ENCODE assay signal across 11 cellular contexts in genomic region chr7:1447551-1448244, GRCh38. TPM values are rescaled to one million over a fixed set of nuclear protein-coding genes. Genes with fewer than 3 reads are reported as not detected.
DNase-seq lines count a peak whose midpoint lies in the region; ATAC-seq and TF ChIP-seq lines count a peak whose summit lies in the region.
"Had no signal": no experiment of that assay in that cellular context is flagged by ENCODE, and none has a peak within 500 bp of the region (broad histone marks: within the 10 kb centered on the region; RNA-seq: fewer than 3 reads in every experiment).

No MANE protein-coding gene starts in this region.

- H3K79me1 ChIP-seq in mesenchymal stem cell (replicated peaks; ENCODE audit: low read length, poor library complexity, severe bottlenecking), result peaks cover 30% of the 10 kb centered on the region

- POLR2A ChIA-PET in Panc1 (lab: Charles Lee), result no interaction called here

- H2AFZ ChIP-seq in mesenchymal stem cell (ENCODE audit: low read depth, low read length), result no peak overlapping the region

- H4K8ac ChIP-seq in mesenchymal stem cell (ENCODE audit: low read length), result no peak overlapping the region

- H3K27ac ChIP-seq in Panc1 (ENCODE audit: low read length) (peak overlapping the region; percentile 90), esophagus (ENCODE audit: low read depth in 2 of 2, low read length in 1 of 2) (peak overlapping the region; percentile 62 to 82), mesenchymal stem cell (ENCODE audit: low read length, poor library complexity, severe bottlenecking) (no peak overlapping the region), tibial nerve (peak overlapping the region; percentile 82 to 91 (median 86)), SJCRH30 (no peak overlapping the region)

- H3K36me3 ChIP-seq in Panc1 (ENCODE audit: control insufficient read depth, insufficient read depth, low read length) (no peaks in the 10 kb centered on the region; the same call in 1 of the 2 replicates), esophagus (ENCODE audit: control insufficient read depth in 2 of 2, insufficient read depth in 2 of 2, low read length in 1 of 2) (peaks cover 0 to 11% of the 10 kb centered on the region in 2 donors), mesenchymal stem cell (ENCODE audit: control insufficient read depth in 1 of 2, insufficient read depth in 2 of 2, low read depth in 1 of 2, low read length in 2 of 2) (peaks cover 10 to 81% of the 10 kb centered on the region in 2 experiments), tibial nerve (peaks cover 0 to 33% (median 0%) of the 10 kb centered on the region in 3 donors), SJCRH30 (no peaks in the 10 kb centered on the region)

- H2BK120ac ChIP-seq in mesenchymal stem cell (ENCODE audit: low read depth, low read length), result no peak overlapping the region

- H2BK12ac ChIP-seq in mesenchymal stem cell (ENCODE audit: low read length in 2 of 2), result no peak overlapping the region

- H3K18ac ChIP-seq in mesenchymal stem cell (ENCODE audit: low read depth in 1 of 2, low read length in 2 of 2), result no peak overlapping the region

- no peak; the same call in 1 of the 2 replicates for TF ChIP-seq CTCF in Panc1 (IDR thresholded peaks at IDR 0.05)
- TF ChIP-seq CTCF in tibial nerve (IDR thresholded peaks at IDR 0.05), result peak in 1 of 5 experiments; percentile 9

- no peak overlapping the region for H3K14ac ChIP-seq in mesenchymal stem cell (ENCODE audit: low read length in 2 of 2)

- WGBS in esophagus, 2 donors, result 44% methylated on average over 14 to 15 of the region's 15 CpGs
- WGBS in mesenchymal stem cell, result 83% methylated on average over 13 of the region's 15 CpGs
- 20 to 30% methylated on average over 6 to 14 of the region's 15 CpGs for WGBS in tibial nerve, 2 donors

- peak overlapping the region; percentile 36 for H3K9ac ChIP-seq in mesenchymal stem cell (ENCODE audit: low read length)

- TF ChIP-seq POLR2A in tibial nerve (IDR thresholded peaks at IDR 0.05), result no peak

- intact Hi-C loops in Panc1 (cut with micrococcal nuclease; ENCODE audit: unreplicated experiment), result no loop called here

- CTCF ChIA-PET in Panc1 (lab: Charles Lee), result interaction anchor here (1.5 kb wide), 1 partner anchor 26 kb away, joined by 3 read pairs; no protein-coding TSS in a partner anchor

- no peak overlapping the region for H3K4ac ChIP-seq in mesenchymal stem cell (ENCODE audit: low read depth in 1 of 2, low read length in 2 of 2)

- no peak overlapping the region for H2BK15ac ChIP-seq in mesenchymal stem cell (ENCODE audit: low read depth, poor library complexity, severe bottlenecking)

- no peak overlapping the region for H3K4me2 ChIP-seq in mesenchymal stem cell (ENCODE audit: low read length, poor library complexity, severe bottlenecking)

- H4K91ac ChIP-seq in mesenchymal stem cell (ENCODE audit: low read length), result no peak overlapping the region

- no peak overlapping the region for H3K4me3 ChIP-seq in Panc1 (ENCODE audit: low read depth in 2 of 2, low read length in 2 of 2)
- H3K4me3 ChIP-seq in esophagus (ENCODE audit: low read depth in 1 of 2, low read length in 2 of 2), result no peak overlapping the region
- no peak overlapping the region for H3K4me3 ChIP-seq in mesenchymal stem cell (ENCODE audit: insufficient read depth in 1 of 2, low read depth in 1 of 2, low read length in 2 of 2)
- H3K4me3 ChIP-seq in tibial nerve, result peak overlapping the region in 2 of 4 donors; percentile 4 to 31
- H3K4me3 ChIP-seq in SJCRH30, result no peak overlapping the region

- H3K23ac ChIP-seq in mesenchymal stem cell (ENCODE audit: low read length in 2 of 2), result no peak overlapping the region

- DNase-seq in Panc1 (ENCODE audit: low read depth, low spot score), result no peak
- DNase-seq in mesenchymal stem cell, result no peak
- no peak for DNase-seq in tibial nerve (ENCODE audit: low spot score in 2 of 2)
- no peak for DNase-seq in SJCRH30
- no peak for DNase-seq in NCI-H1417 (lab: John Stamatoyannopoulos, UW)
- no peak for DNase-seq in NCI-H2107 treated with DMSO at 0.1 percent for 48 hours (lab: John Stamatoyannopoulos, UW; ENCODE audit: unreplicated experiment)
- DNase-seq: activated gamma-delta T cell; central memory CD4-positive, alpha-beta T cell; COR-L47; NCI-H2081 had no signal

- ATAC-seq in Panc1, result peak; percentile 44

- H3K4me1 ChIP-seq in Panc1 (ENCODE audit: control insufficient read depth, insufficient read depth, low read length) (peaks cover 64% of the 10 kb centered on the region), esophagus (ENCODE audit: control insufficient read depth in 2 of 2, insufficient read depth in 2 of 2, low read length in 1 of 2) (peaks cover 4 to 22% of the 10 kb centered on the region in 2 donors), mesenchymal stem cell (ENCODE audit: control insufficient read depth, insufficient read depth, low read depth, low read length) (peaks cover 43% of the 10 kb centered on the region), tibial nerve (peaks cover 0 to 76% (median 57%) of the 10 kb centered on the region in 4 donors), SJCRH30 (no peaks in the 10 kb centered on the region)

- no peaks in the 10 kb centered on the region for H3K9me3 ChIP-seq in Panc1 (ENCODE audit: control insufficient read depth, insufficient read depth, low read depth, low read length)
- no peaks in the 10 kb centered on the region for H3K9me3 ChIP-seq in esophagus (ENCODE audit: control insufficient read depth in 2 of 2, insufficient read depth in 1 of 2, low read depth in 1 of 2, low read length in 1 of 2)
- no peaks in the 10 kb centered on the region for H3K9me3 ChIP-seq in mesenchymal stem cell (ENCODE audit: control insufficient read depth, low read length)
- H3K9me3 ChIP-seq in tibial nerve, result no peaks in the 10 kb centered on the region
- H3K9me3 ChIP-seq in SJCRH30 (replicated peaks), result no peaks in the 10 kb centered on the region

- BruUV-seq in Panc1 (replicated peaks; lab: Mats Ljungman, UMichigan), result no TSS peak

- in situ Hi-C loops in Panc1 (cut with HindIII; ENCODE audit: low pct_unique_long_range_greater_than_20kb, low sequenced_read_pairs), result no loop called here

- no peak overlapping the region for H2AK5ac ChIP-seq in mesenchymal stem cell (ENCODE audit: low read length, severe bottlenecking)

- peak in 1 of 2 donors; percentile 55 for TF ChIP-seq EP300 in tibial nerve (IDR thresholded peaks at IDR 0.05)

- no peak overlapping the region for H2BK5ac ChIP-seq in mesenchymal stem cell (ENCODE audit: low read depth, low read length, poor library complexity, severe bottlenecking)

- H3K27me3 ChIP-seq in Panc1 (ENCODE audit: control insufficient read depth, insufficient read depth, low read length) (no peaks in the 10 kb centered on the region), esophagus (ENCODE audit: control insufficient read depth in 1 of 2, insufficient read depth in 2 of 2, low read length in 2 of 2) (no peaks in the 10 kb centered on the region), mesenchymal stem cell (ENCODE audit: control insufficient read depth in 1 of 2, insufficient read depth in 1 of 2, low read length in 2 of 2) (no peaks in the 10 kb centered on the region), tibial nerve (no peaks in the 10 kb centered on the region), SJCRH30 (no peaks in the 10 kb centered on the region)

RNA-seq across cellular contexts. Expression of gene MICALL2, which starts 11.6 kb away (rescaled TPM):
- total RNA-seq in Panc1 (2021; ENCODE audit: unreplicated experiment) (144 TPM), tibial nerve (100 to 1,000 TPM in 2 of 4 donors, 10 to 100 TPM in 2; 67.6 to 153 (median 104) TPM)
- 127 TPM for polyA plus RNA-seq in Panc1 (2012; ENCODE audit: insufficient read length)
- polyA plus RNA-seq in esophagus, result 10 to 100 TPM; 20.9 to 50.7 TPM
- 31.0 TPM for polyA plus RNA-seq in mesenchymal stem cell (2013, experiment 1 of 2)
- polyA plus RNA-seq in mesenchymal stem cell (2013, experiment 2 of 2), result 31.5 TPM
- 1.1 and 1.3 TPM in 2 replicates for total RNA-seq in SJCRH30 (2014; rRNA removed; shearing (Covaris generic))

RNA-seq across cellular contexts. Expression of gene INTS1, which starts 56.5 kb away (rescaled TPM):
- 173 TPM for total RNA-seq in Panc1 (2021; ENCODE audit: unreplicated experiment)
- polyA plus RNA-seq in Panc1 (2012; ENCODE audit: insufficient read length), result 196 TPM
- polyA plus RNA-seq in esophagus, result 10 to 100 TPM; 36.6 to 42.2 TPM
- polyA plus RNA-seq in mesenchymal stem cell (2013, experiment 1 of 2), result 23.4 TPM
- 22.7 TPM for polyA plus RNA-seq in mesenchymal stem cell (2013, experiment 2 of 2)
- total RNA-seq in tibial nerve, result 10 to 100 TPM; 45.7 to 81.6 (median 52.3) TPM
- 25.1 and 27.7 TPM in 2 replicates for total RNA-seq in SJCRH30 (2014; rRNA removed; shearing (Covaris generic))

Comparison
In these comparisons a context has a peak if more than half of its experiments do, and no peak if none do; other contexts are left out.
1. H3K27ac ChIP-seq: peak in Panc1 (single experiment), esophagus (2 of 2) and tibial nerve (4 of 4); none in mesenchymal stem cell (single experiment) and SJCRH30 (single experiment).
2. RNA of gene MICALL2, which starts 11.6 kb away (total RNA-seq): 144 TPM in Panc1 (single experiment) and 67.6 to 153 TPM in tibial nerve; 1.1 to 1.3 TPM in SJCRH30; every median in the first group is over 10 times any median in the second.